ENCODE assay signal across 1 cellular context in the genomic region with DNA sequence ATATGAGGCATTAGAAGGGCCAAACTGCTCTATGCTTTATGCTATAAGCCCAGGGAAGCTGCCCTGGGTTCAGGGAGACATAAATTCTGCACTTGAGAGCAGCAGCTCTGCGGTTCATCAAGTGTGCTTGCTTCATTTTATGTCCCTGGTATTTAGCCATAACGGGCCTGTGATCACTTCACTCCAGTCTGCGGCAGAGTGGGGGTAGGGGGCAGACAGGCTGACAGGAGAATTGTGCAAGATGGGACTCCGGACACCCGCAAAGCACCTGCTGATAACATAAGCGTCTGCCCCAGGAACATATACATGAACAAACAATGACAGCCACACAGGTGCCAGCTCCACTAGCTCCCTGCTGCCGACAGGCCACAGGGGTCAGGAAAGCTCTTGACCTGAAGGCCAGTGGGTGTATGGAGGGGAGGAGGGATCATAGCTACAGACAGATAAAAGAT.
TF ChIP-seq lines count a peak whose summit lies in the region.

No MANE protein-coding gene starts in this region.

TF ChIP-seq in HepG2, 621 proteins besides CTCF, POLR2A, EP300 and RAD21 (continued from another document):
- no peak for TF ChIP-seq MTF1 (CRISPR knock-in tag; IDR thresholded peaks at IDR 0.05)
- TF ChIP-seq ZNF17 (CRISPR knock-in tag; IDR thresholded peaks at IDR 0.05): no peak
- TF ChIP-seq NAIF1 (CRISPR knock-in tag; IDR thresholded peaks at IDR 0.05; ENCODE audit: borderline replicate concordance): peak; percentile 71; the same call in 1 of the 2 replicates
- TF ChIP-seq ZNF331 (CRISPR knock-in tag; IDR thresholded peaks at IDR 0.05): peak; percentile 69; the same call in 1 of the 2 replicates
- peak; percentile 46; the same call in 1 of the 2 replicates for TF ChIP-seq ZNF652 (CRISPR knock-in tag; IDR thresholded peaks at IDR 0.05; ENCODE audit: borderline replicate concordance, low read depth)
- 0 out of 2 replicates have a peak, but pooled peaks have one; percentile 57 for TF ChIP-seq MAZ (IDR thresholded peaks at IDR 0.05; ENCODE audit: borderline replicate concordance, low read depth, low read length)
- peak; percentile 89 for TF ChIP-seq MAZ (CRISPR knock-in tag; IDR thresholded peaks at IDR 0.05; ENCODE audit: low read depth)
- TF ChIP-seq, protein P1, sequence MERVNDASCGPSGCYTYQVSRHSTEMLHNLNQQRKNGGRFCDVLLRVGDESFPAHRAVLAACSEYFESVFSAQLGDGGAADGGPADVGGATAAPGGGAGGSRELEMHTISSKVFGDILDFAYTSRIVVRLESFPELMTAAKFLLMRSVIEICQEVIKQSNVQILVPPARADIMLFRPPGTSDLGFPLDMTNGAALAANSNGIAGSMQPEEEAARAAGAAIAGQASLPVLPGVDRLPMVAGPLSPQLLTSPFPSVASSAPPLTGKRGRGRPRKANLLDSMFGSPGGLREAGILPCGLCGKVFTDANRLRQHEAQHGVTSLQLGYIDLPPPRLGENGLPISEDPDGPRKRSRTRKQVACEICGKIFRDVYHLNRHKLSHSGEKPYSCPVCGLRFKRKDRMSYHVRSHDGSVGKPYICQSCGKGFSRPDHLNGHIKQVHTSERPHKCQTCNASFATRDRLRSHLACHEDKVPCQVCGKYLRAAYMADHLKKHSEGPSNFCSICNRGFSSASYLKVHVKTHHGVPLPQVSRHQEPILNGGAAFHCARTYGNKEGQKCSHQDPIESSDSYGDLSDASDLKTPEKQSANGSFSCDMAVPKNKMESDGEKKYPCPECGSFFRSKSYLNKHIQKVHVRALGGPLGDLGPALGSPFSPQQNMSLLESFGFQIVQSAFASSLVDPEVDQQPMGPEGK (CRISPR knock-in tag; IDR thresholded peaks at IDR 0.05): peak; percentile 97
- TF ChIP-seq ZNF670 (CRISPR knock-in tag; IDR thresholded peaks at IDR 0.05; ENCODE audit: borderline replicate concordance): peak; percentile 92
- TF ChIP-seq ZNF607 (CRISPR knock-in tag; IDR thresholded peaks at IDR 0.05; ENCODE audit: borderline replicate concordance): peak; percentile 37; the same call in 1 of the 2 replicates
- TF ChIP-seq FOXJ3 (CRISPR knock-in tag; IDR thresholded peaks at IDR 0.05; ENCODE audit: borderline replicate concordance): peak; percentile 84; the same call in 1 of the 2 replicates
